Comparison of ENCODE assay signal across 8 cellular contexts in the genomic region with DNA sequence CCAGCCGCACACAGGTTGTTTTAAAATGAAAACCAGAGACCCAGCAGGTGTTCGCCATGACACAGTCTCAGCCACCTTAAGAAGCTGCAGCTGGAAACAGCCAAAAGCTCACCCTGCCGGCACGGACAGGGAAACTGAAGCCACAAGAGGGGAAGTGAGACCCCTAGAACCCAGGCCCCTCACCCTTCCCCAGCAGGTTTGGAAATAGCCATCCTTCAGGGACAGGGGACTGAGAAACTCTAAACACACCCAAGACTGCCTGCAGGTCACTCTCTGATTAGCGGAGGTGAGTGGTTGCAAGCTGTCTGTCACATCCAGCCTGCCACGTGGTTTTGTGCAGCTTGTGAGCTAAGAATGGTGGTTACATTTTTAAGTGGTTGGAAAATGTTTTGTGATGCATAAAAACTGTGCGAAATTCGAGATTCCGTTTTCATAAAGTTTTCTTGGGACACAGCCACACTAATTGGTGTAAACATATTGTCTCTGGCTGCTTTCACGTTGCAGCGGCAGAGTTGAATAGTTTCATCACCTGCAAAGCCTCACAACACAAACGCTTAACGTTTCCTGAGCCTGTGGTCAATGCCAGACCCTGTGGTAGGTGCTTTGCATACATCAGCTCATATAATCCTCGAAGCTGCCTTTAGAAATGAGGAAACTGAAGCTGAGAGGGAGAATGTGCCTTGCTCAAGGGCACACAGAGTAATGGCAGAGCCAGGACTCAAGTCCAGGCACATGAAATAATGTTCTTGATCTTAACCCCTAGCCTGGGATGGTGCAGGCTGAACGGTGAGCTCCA.
A peak's percentile ranks its signal among the peaks of the same experiment; 100 is the strongest.
DNase-seq lines count a peak whose midpoint lies in the region; ATAC-seq and TF ChIP-seq lines count a peak whose summit lies in the region.

No MANE protein-coding gene starts in this region.

- no peak overlapping the region for H3K4me3 ChIP-seq in AG10803 (ENCODE audit: low read length)

- peak; percentile 37 for DNase-seq in AG10803 (ENCODE audit: low read depth)
- peak; percentile 90 to 94 for DNase-seq in NCI-H526 (lab: John Stamatoyannopoulos, UW)
- peak; percentile 51 for DNase-seq in astrocyte of the hippocampus (ENCODE audit: low read depth, low spot score)
- peak; percentile 68 for DNase-seq in stimulated activated CD8-positive, alpha-beta memory T cell treated with anti-CD3 and anti-CD28 coated beads, Interleukin-4, amount 100 ng/mL, for 48 hours
- DNase-seq in amygdala (lab: John Stamatoyannopoulos, UW): no peak
- DNase-seq in NCI-H345 treated with DMSO at 0.1 percent for 48 hours (lab: John Stamatoyannopoulos, UW; ENCODE audit: unreplicated experiment): no peak

- ATAC-seq in GM18867 (IDR thresholded peaks at IDR 0.05; ENCODE audit: unreplicated experiment) (peak; percentile 52), HG02870 (IDR thresholded peaks at IDR 0.05; ENCODE audit: unreplicated experiment) (peak; percentile 50)

- TF ChIP-seq CTCF in AG10803 (conservative IDR thresholded peaks at IDR 0.05; ENCODE audit: low read length): no peak

Comparison
In these comparisons a context has a peak if more than half of its experiments do, and no peak if none do; other contexts are left out.
1. DNase-seq: peak in AG10803 (single experiment), NCI-H526 (2 of 2), astrocyte of the hippocampus (single experiment) and stimulated activated CD8-positive, alpha-beta memory T cell treated with anti-CD3 and anti-CD28 coated beads, Interleukin-4, amount 100 ng/mL, for 48 hours (single experiment); none in amygdala (0 of 56) and NCI-H345 treated with DMSO at 0.1 percent for 48 hours (single experiment).